ENCODE assay signal across 20 cellular contexts in the genomic region with DNA sequence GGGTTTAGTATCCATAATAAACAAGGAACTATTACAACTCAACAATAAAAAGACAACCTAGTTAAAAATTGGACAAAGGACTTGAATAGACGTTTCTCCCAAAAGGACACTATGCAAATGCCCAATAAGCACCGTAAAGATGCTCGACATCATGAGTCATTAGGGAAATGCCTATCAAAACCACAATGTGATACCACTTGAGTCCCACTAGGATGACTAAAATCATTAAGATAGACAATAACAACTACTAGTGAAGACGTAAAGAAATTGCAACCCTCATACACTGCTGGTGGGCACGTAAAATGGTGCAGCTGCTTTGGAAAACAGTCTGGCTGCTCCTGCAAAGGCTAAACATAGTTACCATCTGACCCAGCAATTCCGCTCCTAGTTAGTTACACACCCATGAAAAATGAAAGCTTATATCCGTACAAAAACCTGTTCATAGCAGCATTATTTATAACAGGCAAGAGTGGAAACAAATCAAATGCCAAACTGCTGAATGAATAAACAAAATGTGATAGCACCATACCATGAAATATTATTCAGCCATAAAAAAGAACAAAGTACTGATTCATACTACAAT. TPM values are rescaled to one million over a fixed set of nuclear protein-coding genes. Genes with fewer than 3 reads are reported as not detected.
DNase-seq lines count a peak whose midpoint lies in the region; ATAC-seq and TF ChIP-seq lines count a peak whose summit lies in the region.
"Had no signal": no experiment of that assay in that cellular context is flagged by ENCODE, and none has a peak within 500 bp of the region (broad histone marks: within the 10 kb centered on the region; RNA-seq: fewer than 3 reads in every experiment).

No MANE protein-coding gene starts in this region.

- no peaks in the 10 kb centered on the region for H3K9me3 Mint-ChIP-seq in activated T-helper 17 cell treated with anti-CD3 and anti-CD28 coated beads, Interleukin-2, amount 50 U/mL, for 72 hours
- H3K9me3 Mint-ChIP-seq: neural progenitor cell had no signal

- intact Hi-C loops in A673 (cut with micrococcal nuclease; ENCODE audit: unreplicated experiment) = no loop called here

- no TSS peak for BruUV-seq in A673 (replicated peaks; lab: Mats Ljungman, UMichigan)

- no peaks in the 10 kb centered on the region for H3K36me3 ChIP-seq in A673 (ENCODE audit: insufficient read depth, low read length, poor library complexity, severe bottlenecking)
- H3K36me3 ChIP-seq: cardiac muscle cell, neural progenitor cell, uterus had no signal

- TF ChIP-seq CTCF in A673 (conservative IDR thresholded peaks at IDR 0.05; ENCODE audit: low read depth, low read length) = no peak

- peaks cover 10% of the 10 kb centered on the region for H3K27me3 Mint-ChIP-seq in activated T-helper 17 cell treated with anti-CD3 and anti-CD28 coated beads, Interleukin-2, amount 50 U/mL, for 72 hours

- no peaks in the 10 kb centered on the region for H3K9me3 ChIP-seq in A673 (ENCODE audit: low read depth, low read length, poor library complexity, severe bottlenecking)
- H3K9me3 ChIP-seq: uterus had no signal

- DNase-seq in A673 (ENCODE audit: low spot score) (peak; percentile 40), HT1080 (ENCODE audit: low read depth) (peak; percentile 58), iris pigment epithelial cell (ENCODE audit: low read depth) (peak; percentile 10), hepatic stellate cell (ENCODE audit: low spot score) (no peak), HUDEP-2 (lab: John Stamatoyannopoulos, UW; ENCODE audit: unreplicated experiment in 76 of 76) (no peak)
- no peak for DNase-seq in activated CD4-positive, CD25-positive, alpha-beta regulatory T cell treated with anti-CD3 and anti-CD28 coated beads, Interleukin-2, amount 50 U/mL, for 72 hours
- DNase-seq: CD4-positive, CD25-positive, alpha-beta regulatory T cell; DMS153; NCI-H1048; NCI-H2029 treated with DMSO at 0.1 percent for 48 hours; NCI-H510A; psoas muscle; stimulated activated CD4-positive, alpha-beta T cell treated with anti-CD3 and anti-CD28 coated beads, Interleukin-4, amount 100 ng/mL, for 24 hours; uterus had no signal

- no peaks in the 10 kb centered on the region for H3K27me3 ChIP-seq in A673 (replicated peaks; ENCODE audit: insufficient read depth, low read depth, low read length, poor library complexity)
- H3K27me3 ChIP-seq: cardiac muscle cell, neural progenitor cell, uterus had no signal

- no peak overlapping the region for H3K27ac ChIP-seq in A673 (ENCODE audit: low read depth, low read length, poor library complexity, severe bottlenecking)
- H3K27ac ChIP-seq: cardiac muscle cell, neural progenitor cell, psoas muscle, uterus had no signal

- peaks cover 8% of the 10 kb centered on the region for H3K4me1 ChIP-seq in A673 (ENCODE audit: insufficient read depth, low read length, poor library complexity, severe bottlenecking)
- H3K4me1 ChIP-seq: neural progenitor cell, psoas muscle, uterus had no signal

- no peaks in the 10 kb centered on the region for H3K36me3 Mint-ChIP-seq in activated T-helper 17 cell treated with anti-CD3 and anti-CD28 coated beads, Interleukin-2, amount 50 U/mL, for 72 hours (ENCODE audit: low read depth)
- H3K36me3 Mint-ChIP-seq: CD4-positive, CD25-positive, alpha-beta regulatory T cell; neural progenitor cell had no signal

- no peak overlapping the region for H3K4me3 ChIP-seq in A673 (ENCODE audit: low read depth, low read length, poor library complexity, severe bottlenecking)
- H3K4me3 ChIP-seq: cardiac muscle cell, K562, neural progenitor cell, psoas muscle, uterus had no signal

- H3K27ac Mint-ChIP-seq in activated T-helper 17 cell treated with anti-CD3 and anti-CD28 coated beads, Interleukin-2, amount 50 U/mL, for 72 hours = no peak overlapping the region
- H3K27ac Mint-ChIP-seq: CD4-positive, CD25-positive, alpha-beta regulatory T cell; neural progenitor cell had no signal

- CTCF ChIA-PET in A673 (lab: Charles Lee) = no interaction called here

- no peak overlapping the region for H3K4me3 Mint-ChIP-seq in activated T-helper 17 cell treated with anti-CD3 and anti-CD28 coated beads, Interleukin-2, amount 50 U/mL, for 72 hours
- H3K4me3 Mint-ChIP-seq: CD4-positive, CD25-positive, alpha-beta regulatory T cell; neural progenitor cell had no signal

- POLR2A ChIA-PET in A673 (lab: Charles Lee; ENCODE audit: low non-redundant PET) = no interaction called here

- H3K4me1 Mint-ChIP-seq in activated T-helper 17 cell treated with anti-CD3 and anti-CD28 coated beads, Interleukin-2, amount 50 U/mL, for 72 hours = no peaks in the 10 kb centered on the region
- H3K4me1 Mint-ChIP-seq: CD4-positive, CD25-positive, alpha-beta regulatory T cell had no signal

- peak; percentile 69 for ATAC-seq in activated T-helper 17 cell treated with anti-CD3 and anti-CD28 coated beads, Interleukin-2, amount 50 U/mL, for 72 hours (replicated peaks)
- no peak for ATAC-seq in GM19035 (IDR thresholded peaks at IDR 0.05; ENCODE audit: unreplicated experiment)
- ATAC-seq: K562, left lobe of liver, psoas muscle had no signal

RNA-seq across cellular contexts. Expression of a gene that starts 17.3 kb away (rescaled TPM):
- 2.8 and 3.0 TPM in 2 replicates for total RNA-seq in A673 (2021)
- 0.17 and 0.48 TPM in 2 replicates for total RNA-seq in HT1080 (2014; rRNA removed; shearing (Covaris generic))
- 0.03 TPM in 1 of 2 replicates, not detected in the other for polyA plus RNA-seq in HT1080 (2015; cell fraction: cytosol; rRNA removed)
- polyA plus RNA-seq in HT1080 (2015; cell fraction: nucleus; rRNA removed) = not detected in 2 replicates
- 1 to 10 TPM in 1 of 2 donors, under 1 TPM in 1; 0.26 to 2.5 TPM for total RNA-seq in activated T-helper 17 cell treated with anti-CD3 and anti-CD28 coated beads, Interleukin-2, amount 50 U/mL, for 72 hours
- total RNA-seq: K562 had no signal
- polyA plus RNA-seq: CD4-positive, CD25-positive, alpha-beta regulatory T cell; K562 had no signal

Comparison
In these comparisons a context has a peak if more than half of its experiments do, and no peak if none do; other contexts are left out.
1. DNase-seq: peak in A673 (single experiment), HT1080 (single experiment) and iris pigment epithelial cell (single experiment); none in activated CD4-positive, CD25-positive, alpha-beta regulatory T cell treated with anti-CD3 and anti-CD28 coated beads, Interleukin-2, amount 50 U/mL, for 72 hours (single experiment), hepatic stellate cell (single experiment) and HUDEP-2 (0 of 76).